Comparison of ENCODE assay signal across 8 cellular contexts in the genomic region with DNA sequence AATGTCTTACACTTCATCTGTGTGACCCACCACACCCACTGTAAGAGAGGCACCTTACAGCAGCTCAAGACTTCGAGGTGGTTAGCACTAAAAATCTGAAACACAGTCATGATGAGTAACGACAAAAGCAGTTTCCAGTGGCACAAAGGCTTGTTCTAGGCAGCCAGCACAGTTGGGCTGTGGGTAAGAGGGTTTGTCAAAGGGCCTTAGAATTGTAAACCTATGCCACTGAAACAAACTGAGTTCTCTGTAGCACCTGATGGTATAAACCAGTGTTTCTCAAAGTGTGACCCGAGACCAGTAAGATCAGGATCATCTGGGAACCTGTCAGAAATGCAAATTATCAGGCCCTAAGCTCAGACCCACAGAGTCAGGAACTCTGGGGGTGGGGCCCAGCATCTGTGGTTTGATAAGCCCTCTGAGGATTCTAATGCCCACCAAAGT. TPM values are rescaled to one million over a fixed set of nuclear protein-coding genes. Genes with fewer than 3 reads are reported as not detected.
DNase-seq lines count a peak whose midpoint lies in the region; ATAC-seq and TF ChIP-seq lines count a peak whose summit lies in the region.

No MANE protein-coding gene starts in this region.

- H3K27me3 Mint-ChIP-seq in activated CD4-positive, alpha-beta T cell treated with anti-CD3 and anti-CD28 coated beads for 36 hours: no peaks in the 10 kb centered on the region

- 80% methylated on average over 3 of the region's 3 CpGs for WGBS in right lobe of liver (ENCODE audit: insufficient coverage, low coverage, low lambda C conversion rate, missing lambda C conversion rate)

- no peak for TF ChIP-seq POLR2A in right lobe of liver (IDR thresholded peaks at IDR 0.05)

- H3K9me3 ChIP-seq in right lobe of liver: no peaks in the 10 kb centered on the region

- H3K36me3 ChIP-seq in right lobe of liver: no peaks in the 10 kb centered on the region

- no peaks in the 10 kb centered on the region for H3K36me3 Mint-ChIP-seq in activated CD4-positive, alpha-beta T cell treated with anti-CD3 and anti-CD28 coated beads for 36 hours (ENCODE audit: low read depth)

- ATAC-seq in HG02588 (IDR thresholded peaks at IDR 0.05; ENCODE audit: unreplicated experiment) (peak; percentile 38), right lobe of liver (no peak)
- peak; percentile 81 for ATAC-seq in activated CD4-positive, alpha-beta T cell treated with anti-CD3 and anti-CD28 coated beads for 36 hours

- H3K27ac Mint-ChIP-seq in activated CD4-positive, alpha-beta T cell treated with anti-CD3 and anti-CD28 coated beads for 36 hours: peak overlapping the region; percentile 87

- H3K9me3 Mint-ChIP-seq in activated CD4-positive, alpha-beta T cell treated with anti-CD3 and anti-CD28 coated beads for 36 hours (ENCODE audit: low read depth): no peaks in the 10 kb centered on the region

- POLR2A ChIA-PET in activated CD4-positive, alpha-beta T cell treated with anti-CD3 and anti-CD28 coated beads for 36 hours (lab: Charles Lee): interaction anchor here (0.9 to 2.3 kb wide), 4 partner anchors 25 to 84 kb away, joined by 3 to 11 read pairs (median 6); a partner anchor contains a TSS

- H3K4me1 Mint-ChIP-seq in activated CD4-positive, alpha-beta T cell treated with anti-CD3 and anti-CD28 coated beads for 36 hours: peaks cover 45% of the 10 kb centered on the region

- peak; percentile 77 for DNase-seq in activated CD4-positive, alpha-beta T cell treated with anti-CD3 and anti-CD28 coated beads for 36 hours
- DNase-seq in epithelial cell of esophagus (ENCODE audit: low read depth): peak; percentile 87
- peak; percentile 18 for DNase-seq in stimulated activated CD8-positive, alpha-beta memory T cell treated with anti-CD3 and anti-CD28 coated beads, Interleukin-7, amount 100 ng/mL, for 24 hours (ENCODE audit: low read depth)
- DNase-seq in KG1 (lab: John Stamatoyannopoulos, UW): no peak
- no peak for DNase-seq in NCI-H2171 treated with DMSO at 0.1 percent for 48 hours (lab: John Stamatoyannopoulos, UW)
- no peak for DNase-seq in right lobe of liver
- no peak for DNase-seq in dermis blood vessel endothelial cell

- TF ChIP-seq CTCF in epithelial cell of esophagus (IDR thresholded peaks at IDR 0.05; ENCODE audit: insufficient read depth, low read depth, low read length, missing control alignments) (no peak), right lobe of liver (IDR thresholded peaks at IDR 0.05) (no peak)

- no peaks in the 10 kb centered on the region for H3K27me3 ChIP-seq in right lobe of liver

- intact Hi-C loops in activated CD4-positive, alpha-beta T cell treated with anti-CD3 and anti-CD28 coated beads for 36 hours (cut with DNase I, micrococcal nuclease): loop anchor here (1.0 to 5.0 kb wide), 9 partner anchors 37 to 635 kb away; a partner anchor contains a TSS
- intact Hi-C loops in right lobe of liver (cut with DNase I): no loop called here

- H3K4me1 ChIP-seq in right lobe of liver: peaks cover 0 to 12% (median 1%) of the 10 kb centered on the region in 4 donors

- H3K4me3 Mint-ChIP-seq in activated CD4-positive, alpha-beta T cell treated with anti-CD3 and anti-CD28 coated beads for 36 hours: no peak overlapping the region

- H3K4me3 ChIP-seq in epithelial cell of esophagus (ENCODE audit: low read length) (no peak overlapping the region), right lobe of liver (no peak overlapping the region)

- no peak overlapping the region for H3K27ac ChIP-seq in right lobe of liver

- CTCF ChIA-PET in activated CD4-positive, alpha-beta T cell treated with anti-CD3 and anti-CD28 coated beads for 36 hours (lab: Charles Lee): interaction anchor here (0.7 to 1.9 kb wide), 9 partner anchors 9 to 222 kb away, joined by 3 to 7 read pairs (median 3); a partner anchor contains a TSS

RNA-seq across cellular contexts. Expression of a gene that starts 36.5 kb away (rescaled TPM):
- total RNA-seq in activated CD4-positive, alpha-beta T cell treated with anti-CD3 and anti-CD28 coated beads for 36 hours: 1 to 10 TPM; 1.0 to 1.3 TPM
- 10 to 100 TPM in 1 of 6 experiments, 1 to 10 TPM in 5; 1.5 to 11.5 (median 4.7) TPM for total RNA-seq in right lobe of liver
- 6.5 and 21.1 TPM in 2 replicates for total RNA-seq in dermis blood vessel endothelial cell

Comparison
In these comparisons a context has a peak if more than half of its experiments do, and no peak if none do; other contexts are left out.
1. ATAC-seq: peak in HG02588 (single experiment) and activated CD4-positive, alpha-beta T cell treated with anti-CD3 and anti-CD28 coated beads for 36 hours (single experiment); none in right lobe of liver (0 of 4).
2. DNase-seq: peak in activated CD4-positive, alpha-beta T cell treated with anti-CD3 and anti-CD28 coated beads for 36 hours (single experiment), epithelial cell of esophagus (single experiment) and stimulated activated CD8-positive, alpha-beta memory T cell treated with anti-CD3 and anti-CD28 coated beads, Interleukin-7, amount 100 ng/mL, for 24 hours (single experiment); none in KG1 (single experiment), NCI-H2171 treated with DMSO at 0.1 percent for 48 hours (single experiment), right lobe of liver (0 of 3) and dermis blood vessel endothelial cell (single experiment).
3. intact Hi-C loops: an anchor here in activated CD4-positive, alpha-beta T cell treated with anti-CD3 and anti-CD28 coated beads for 36 hours (1.0 to 5.0 kb wide); none called in right lobe of liver.